24 cellular contexts compared by ENCODE assay signal in genomic region chr14:24556756-24557155, GRCh38. TPM values are rescaled to one million over a fixed set of nuclear protein-coding genes. Genes with fewer than 3 reads are reported as not detected.
DNase-seq lines count a peak whose midpoint lies in the region; ATAC-seq, FAIRE-seq and TF ChIP-seq lines count a peak whose summit lies in the region.
"Had no signal": no experiment of that assay in that cellular context is flagged by ENCODE, and none has a peak within 500 bp of the region (broad histone marks: within the 10 kb centered on the region; RNA-seq: fewer than 3 reads in every experiment).

No MANE protein-coding gene starts in this region.

- no peak overlapping the region for H3K4me3 ChIP-seq in IMR-90 (ENCODE audit: insufficient read depth, low read depth, low read length)
- H3K4me3 ChIP-seq in astrocyte (ENCODE audit: insufficient read depth, low read depth, low read length): no peak overlapping the region
- no peak overlapping the region for H3K4me3 ChIP-seq in GM23338

- H3K9me1 ChIP-seq in IMR-90 (ENCODE audit: insufficient read depth, low read length): no peaks in the 10 kb centered on the region

- no peaks in the 10 kb centered on the region for H3K4me1 ChIP-seq in IMR-90 (ENCODE audit: control insufficient read depth, insufficient read depth, low read length)
- no peaks in the 10 kb centered on the region for H3K4me1 ChIP-seq in astrocyte (ENCODE audit: insufficient read depth, low read length)
- no peaks in the 10 kb centered on the region for H3K4me1 ChIP-seq in GM23338 (ENCODE audit: insufficient read depth)

- H3K27ac ChIP-seq in IMR-90 (ENCODE audit: insufficient read depth, low read length) (no peak overlapping the region), astrocyte (ENCODE audit: low read depth, low read length) (no peak overlapping the region), GM23338 (ENCODE audit: low read depth) (no peak overlapping the region)

- no peak overlapping the region for H2BK120ac ChIP-seq in IMR-90 (ENCODE audit: low read depth, low read length)

- H3K79me2 ChIP-seq in astrocyte (ENCODE audit: insufficient read depth, low read length) (no peaks in the 10 kb centered on the region), GM23338 (replicated peaks; ENCODE audit: insufficient read depth) (no peaks in the 10 kb centered on the region)

- in situ Hi-C loops in ACHN (cut with HindIII; ENCODE audit: low pct_ligation_motif_present, low pct_unique_long_range_greater_than_20kb, low sequenced_read_pairs): no loop called here
- in situ Hi-C loops in IMR-90 (cut with MboI; ENCODE audit: low sequenced_read_pairs): no loop called here

- no peak overlapping the region for H3K56ac ChIP-seq in IMR-90 (ENCODE audit: extremely low read depth, insufficient read depth, low read length)

- H3K4ac ChIP-seq in IMR-90 (ENCODE audit: low read depth, low read length): no peak overlapping the region

- H3K9ac ChIP-seq in IMR-90 (ENCODE audit: low read depth, low read length) (no peak overlapping the region), astrocyte (ENCODE audit: low read length) (no peak overlapping the region)
- H3K9ac ChIP-seq: SK-N-SH had no signal

- H4K91ac ChIP-seq in IMR-90 (ENCODE audit: insufficient read depth, low read depth, low read length): no peak overlapping the region

- H2BK20ac ChIP-seq in IMR-90 (ENCODE audit: low read depth, low read length): no peak overlapping the region

- H3K9me3 ChIP-seq in IMR-90 (ENCODE audit: control insufficient read depth, insufficient read depth, low read length): no peaks in the 10 kb centered on the region
- H3K9me3 ChIP-seq in astrocyte (ENCODE audit: insufficient read depth, low read depth, low read length): peaks cover 3% of the 10 kb centered on the region
- H3K9me3 ChIP-seq: SK-N-SH had no signal

- H4K5ac ChIP-seq in IMR-90 (ENCODE audit: low read depth, low read length): no peak overlapping the region

- no TSS peak for BruUV-seq in IMR-90 (replicated peaks; lab: Mats Ljungman, UMichigan)

- H2AFZ ChIP-seq in IMR-90 (replicated peaks; ENCODE audit: low read length, poor library complexity): no peak overlapping the region
- H2AFZ ChIP-seq in astrocyte (ENCODE audit: low read depth, low read length): no peak overlapping the region
- no peak overlapping the region for H2AFZ ChIP-seq in GM23338

- H2AK5ac ChIP-seq in IMR-90 (ENCODE audit: low read depth, low read length): no peak overlapping the region

- H4K20me1 ChIP-seq in IMR-90 (ENCODE audit: insufficient read depth, low read length) (no peaks in the 10 kb centered on the region), astrocyte (ENCODE audit: insufficient read depth, low read length) (no peaks in the 10 kb centered on the region), GM23338 (replicated peaks; ENCODE audit: insufficient read depth) (no peaks in the 10 kb centered on the region)

- H3K4me2 ChIP-seq in IMR-90 (ENCODE audit: low read depth, low read length) (no peak overlapping the region), astrocyte (ENCODE audit: low read length) (no peak overlapping the region), GM23338 (no peak overlapping the region)
- H3K4me2 ChIP-seq: SK-N-SH had no signal

- H3K27ac Mint-ChIP-seq in astrocyte (ENCODE audit: unreplicated experiment) (no peak overlapping the region), GM23338 (no peak overlapping the region)
- H3K27ac Mint-ChIP-seq: nephron progenitor cell had no signal

- CTCF ChIA-PET in IMR-90 (lab: Yijun Ruan, JAX): interaction anchor here (0.6 kb wide), 1 partner anchor 172 kb away, joined by 4 read pairs; no protein-coding TSS in a partner anchor

- ATAC-seq in IMR-90 (ENCODE audit: low read depth) (no peak), GM23338 (no peak)
- ATAC-seq: left cardiac atrium had no signal

- H3K9me3 Mint-ChIP-seq in astrocyte (ENCODE audit: unreplicated experiment) (no peaks in the 10 kb centered on the region), GM23338 (peaks cover 8% of the 10 kb centered on the region)

- no peak overlapping the region for H2BK15ac ChIP-seq in IMR-90 (ENCODE audit: low read depth, low read length)

- DNase-seq in ACHN: peak; percentile 83
- peak; percentile 29 for DNase-seq in IMR-90
- DNase-seq in astrocyte (ENCODE audit: low read depth): peak; percentile 6
- peak; percentile 6 for DNase-seq in iris pigment epithelial cell (ENCODE audit: low read depth)
- no peak for DNase-seq in GM23338 (ENCODE audit: low spot score)
- no peak for DNase-seq in GF-D8 (lab: John Stamatoyannopoulos, UW)
- DNase-seq in NCI-H2029 treated with DMSO at 0.1 percent for 48 hours (lab: John Stamatoyannopoulos, UW): no peak
- DNase-seq in activated CD4-positive, alpha-beta T cell treated with anti-CD3 and anti-CD28 coated beads for 48 hours: no peak
- DNase-seq: activated CD4-positive, alpha-beta T cell treated with anti-CD3 and anti-CD28 coated beads for 4 hours; C1 segment of cervical spinal cord; DMS 273 treated with DMSO at 0.1 percent for 48 hours; GOT3; left cardiac atrium; NCI-H1048; NCI-H2081 treated with DMSO at 0.1 percent for 48 hours; NCI-H526; nephron progenitor cell; SK-N-SH; small intestine; stimulated activated CD4-positive, alpha-beta T cell treated with anti-CD3 and anti-CD28 coated beads, Interleukin-4, amount 100 ng/mL, for 24 hours; substantia nigra had no signal

- no peaks in the 10 kb centered on the region for H3K36me3 Mint-ChIP-seq in astrocyte (ENCODE audit: low read depth, unreplicated experiment)
- no peaks in the 10 kb centered on the region; the same call in 2 of the 3 replicates for H3K36me3 Mint-ChIP-seq in GM23338 (ENCODE audit: low read depth)

- no peak for TF ChIP-seq RAD21 in IMR-90 (IDR thresholded peaks at IDR 0.05; ENCODE audit: low read length)

- H4K8ac ChIP-seq in IMR-90 (ENCODE audit: low read depth in 2 of 2, low read length in 2 of 2): no peak overlapping the region

- dilution Hi-C loops in IMR-90 (cut with HindIII; ENCODE audit: low sequenced_read_pairs, unreplicated experiment): no loop called here

- no peaks in the 10 kb centered on the region for H3F3A ChIP-seq in GM23338 (replicated peaks; ENCODE audit: low read depth)

- no peak overlapping the region for H2BK5ac ChIP-seq in IMR-90 (ENCODE audit: low read depth, low read length, poor library complexity, severe bottlenecking)

- H3K27me3 Mint-ChIP-seq in astrocyte (ENCODE audit: low read depth, unreplicated experiment) (no peaks in the 10 kb centered on the region), GM23338 (ENCODE audit: insufficient read depth, low read depth, poor library complexity) (no peaks in the 10 kb centered on the region)

- peaks cover 2% of the 10 kb centered on the region for H3K4me1 Mint-ChIP-seq in astrocyte (ENCODE audit: low read depth, unreplicated experiment)
- no peaks in the 10 kb centered on the region for H3K4me1 Mint-ChIP-seq in GM23338
- H3K4me1 Mint-ChIP-seq: nephron progenitor cell had no signal

- H3K9me2 ChIP-seq in GM23338 (ENCODE audit: insufficient read depth): peaks cover 9% of the 10 kb centered on the region
- H3K9me2 ChIP-seq: SK-N-SH had no signal

- no peaks in the 10 kb centered on the region for H3K79me1 ChIP-seq in IMR-90 (ENCODE audit: low read depth in 1 of 2, low read length in 2 of 2)

- H3K4me3 Mint-ChIP-seq in astrocyte (ENCODE audit: unreplicated experiment) (no peak overlapping the region), GM23338 (no peak overlapping the region)
- H3K4me3 Mint-ChIP-seq: nephron progenitor cell had no signal

- H3K18ac ChIP-seq in IMR-90 (ENCODE audit: low read depth, low read length): no peak overlapping the region

- no peak overlapping the region for H3K23ac ChIP-seq in IMR-90 (ENCODE audit: low read depth, low read length)

- H3K36me3 ChIP-seq in IMR-90 (ENCODE audit: control insufficient read depth, insufficient read depth, low read length) (no peaks in the 10 kb centered on the region), astrocyte (ENCODE audit: insufficient read depth, low read length) (no peaks in the 10 kb centered on the region), GM23338 (ENCODE audit: insufficient read depth) (no peaks in the 10 kb centered on the region)

- WGBS in IMR-90 (ENCODE audit: extremely low coverage in 2 of 2, insufficient read length in 1 of 2), 2 experiments: no CpG with 5 or more reads among the region's 4 CpGs

- POLR2A ChIA-PET in IMR-90 (lab: Charles Lee; ENCODE audit: unreplicated experiment): no interaction called here

- TF ChIP-seq POLR2A in IMR-90 (IDR thresholded peaks at IDR 0.05; ENCODE audit: low read depth, low read length): no peak

- H2AK9ac ChIP-seq in IMR-90 (replicated peaks; ENCODE audit: low read depth, low read length, poor library complexity): no peak overlapping the region

- no peak overlapping the region for H3K14ac ChIP-seq in IMR-90 (replicated peaks; ENCODE audit: low read depth, low read length)

- TF ChIP-seq CTCF in IMR-90 (conservative IDR thresholded peaks at IDR 0.05; ENCODE audit: low read depth, low read length) (no peak), astrocyte (IDR thresholded peaks at IDR 0.05; ENCODE audit: insufficient read depth, low read depth, low read length) (no peak), GM23338 (conservative IDR thresholded peaks at IDR 0.05; ENCODE audit: low read depth in 2 of 2) (no peak)

- no peaks in the 10 kb centered on the region for H3K27me3 ChIP-seq in IMR-90 (ENCODE audit: control insufficient read depth, insufficient read depth, low read length)
- H3K27me3 ChIP-seq in astrocyte (ENCODE audit: insufficient read depth, low read length): no peaks in the 10 kb centered on the region
- H3K27me3 ChIP-seq in GM23338 (ENCODE audit: insufficient read depth): no peaks in the 10 kb centered on the region

- intact Hi-C loops in IMR-90 (cut with micrococcal nuclease): no loop called here

- FAIRE-seq in astrocyte (lab: Jason Lieb, UNC): no peak
- FAIRE-seq: A204.1, small intestine had no signal

RNA-seq across cellular contexts. Expression of gene CTSG, which starts 19.3 kb away (rescaled TPM):
- total RNA-seq in IMR-90 (2012; rRNA removed): not detected in 2 replicates
- not detected in 2 replicates for polyA plus RNA-seq in IMR-90 (2012; rRNA removed)
- not detected in 2 replicates for polyA plus RNA-seq in IMR-90 (2012; cell fraction: cytosol; rRNA removed)
- not detected in 2 replicates for polyA plus RNA-seq in IMR-90 (2012; cell fraction: nucleus; rRNA removed; ENCODE audit: low replicate concordance)
- total RNA-seq in astrocyte: not detected in 2 replicates
- not detected in 2 replicates for total RNA-seq in GM23338 (2014; rRNA removed; shearing (Covaris generic))
- polyA plus RNA-seq in GM23338 (2016; fragmentation: Nextera tagmentation; extraction: Ambion mirVana): not detected in 2 replicates
- total RNA-seq: chondrocyte, OCI-LY7 had no signal
- polyA plus RNA-seq: SK-N-SH had no signal

RNA-seq across cellular contexts. Expression of gene CMA1, which starts 48.7 kb away (rescaled TPM):
- total RNA-seq in IMR-90 (2012; rRNA removed) (not detected in 2 replicates), astrocyte (not detected in 2 replicates)
- polyA plus RNA-seq in IMR-90 (2012; rRNA removed) (not detected in 2 replicates), GM23338 (2016; fragmentation: Nextera tagmentation; extraction: Ambion mirVana) (not detected in 2 replicates)
- polyA plus RNA-seq in IMR-90 (2012; cell fraction: cytosol; rRNA removed): not detected in 2 replicates
- polyA plus RNA-seq in IMR-90 (2012; cell fraction: nucleus; rRNA removed; ENCODE audit: low replicate concordance): not detected in 2 replicates
- total RNA-seq in GM23338 (2014; rRNA removed; shearing (Covaris generic)): not detected in 2 replicates
- total RNA-seq: chondrocyte, OCI-LY7 had no signal
- polyA plus RNA-seq: SK-N-SH had no signal

RNA-seq across cellular contexts. Expression of gene GZMH, which starts 52.7 kb away (rescaled TPM):
- total RNA-seq in IMR-90 (2012; rRNA removed) (not detected in 2 replicates), astrocyte (not detected in 2 replicates)
- polyA plus RNA-seq in IMR-90 (2012; rRNA removed) (not detected in 2 replicates), GM23338 (2016; fragmentation: Nextera tagmentation; extraction: Ambion mirVana) (not detected in 2 replicates)
- polyA plus RNA-seq in IMR-90 (2012; cell fraction: cytosol; rRNA removed): not detected in 2 replicates
- not detected in 2 replicates for polyA plus RNA-seq in IMR-90 (2012; cell fraction: nucleus; rRNA removed; ENCODE audit: low replicate concordance)
- not detected in 2 replicates for total RNA-seq in GM23338 (2014; rRNA removed; shearing (Covaris generic))
- total RNA-seq: chondrocyte, OCI-LY7 had no signal
- polyA plus RNA-seq: SK-N-SH had no signal

Comparison
In these comparisons a context has a peak if more than half of its experiments do, and no peak if none do; other contexts are left out.
1. DNase-seq: peak in ACHN (single experiment), IMR-90 (single experiment), astrocyte (single experiment) and iris pigment epithelial cell (single experiment); none in GM23338 (single experiment), GF-D8 (single experiment), NCI-H2029 treated with DMSO at 0.1 percent for 48 hours (single experiment) and activated CD4-positive, alpha-beta T cell treated with anti-CD3 and anti-CD28 coated beads for 48 hours (single experiment).